Comparison of ENCODE assay signal across 1 cellular context in genomic region chr16:4897328-4897727, GRCh38.
TF ChIP-seq lines count a peak whose summit lies in the region.

No MANE protein-coding gene starts in this region.

TF ChIP-seq in HEK293, 187 proteins besides CTCF, POLR2A, EP300 and RAD21:
- TF ChIP-seq REST (tag by site-specific recombination; IDR thresholded peaks at IDR 0.05) (peak; percentile 54; the same call in 1 of the 2 replicates), ZNF202 (tag by site-specific recombination; IDR thresholded peaks at IDR 0.05; ENCODE audit: borderline replicate concordance) (no peak)
